Comparison of ENCODE assay signal across 1 cellular context in genomic region chr11:103484545-103484944, GRCh38.
TF ChIP-seq lines count a peak whose summit lies in the region.

No MANE protein-coding gene starts in this region.

TF ChIP-seq in WTC11, 78 proteins besides CTCF, POLR2A, EP300 and RAD21 (continued from another document):
- TF ChIP-seq ERG (CRISPR knock-in tag; IDR thresholded peaks at IDR 0.05) (no peak), NFE2L1 (CRISPR knock-in tag; IDR thresholded peaks at IDR 0.05) (no peak), ATF2 (CRISPR knock-in tag; IDR thresholded peaks at IDR 0.05; ENCODE audit: borderline replicate concordance, low read depth) (no peak), ZNF121 (CRISPR knock-in tag; IDR thresholded peaks at IDR 0.05) (no peak), PRDM15 (CRISPR knock-in tag; IDR thresholded peaks at IDR 0.05) (no peak), SMAD4 (CRISPR knock-in tag; IDR thresholded peaks at IDR 0.05) (no peak), NR2C2 (CRISPR knock-in tag; IDR thresholded peaks at IDR 0.05) (no peak)
